In the genomic region with DNA sequence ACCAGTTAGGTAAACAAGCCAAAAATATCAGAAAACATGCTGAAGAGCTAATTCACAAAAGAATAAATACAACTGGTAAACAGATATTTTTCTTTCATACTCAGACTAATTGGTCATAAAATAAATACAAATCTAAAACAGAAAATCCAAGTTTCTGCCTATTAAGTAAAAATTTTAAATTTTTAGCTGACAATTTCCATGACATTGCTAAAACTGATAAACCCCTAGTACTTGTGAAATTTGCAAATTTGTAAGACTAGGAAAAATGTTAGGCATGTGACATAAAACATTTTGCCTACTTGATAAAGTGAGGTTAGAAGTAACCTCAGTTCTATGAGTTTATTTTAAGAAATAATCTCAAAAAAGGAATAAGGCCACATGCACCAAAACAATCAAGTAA, we compare ENCODE assay signal across 40 cellular contexts.
"Had no signal": no experiment of that assay in that cellular context is flagged by ENCODE, and none has a peak within 500 bp of the region (broad histone marks: within the 10 kb centered on the region; RNA-seq: fewer than 3 reads in every experiment).

No MANE protein-coding gene starts in this region.

- H3K4me1 ChIP-seq: adrenal gland, ascending aorta, body of pancreas, breast epithelium had no signal

- ATAC-seq: activated naive CD4-positive, alpha-beta T cell treated with anti-CD3 and anti-CD28 coated beads, Interleukin-2, amount 50 U/mL, for 72 hours; activated naive CD8-positive, alpha-beta T cell treated with anti-CD3 and anti-CD28 coated beads, Interleukin-2, amount 50 U/mL, for 24 hours; activated T-cell treated with anti-CD3 and anti-CD28 coated beads, Interleukin-2, amount 50 U/mL, for 4 hours; activated T-cell treated with anti-CD3 and anti-CD28 coated beads, Interleukin-2, amount 50 U/mL, for 72 hours; activated T-helper 17 cell treated with anti-CD3 and anti-CD28 coated beads, Interleukin-2, amount 50 U/mL, for 72 hours; body of pancreas had no signal

- H3K27ac Mint-ChIP-seq: activated naive CD4-positive, alpha-beta T cell treated with anti-CD3 and anti-CD28 coated beads for 36 hours; activated naive CD4-positive, alpha-beta T cell treated with anti-CD3 and anti-CD28 coated beads, Interleukin-2, amount 10 ng/mL, durations not matched to agents 7 days and 5 days; activated naive CD4-positive, alpha-beta T cell treated with anti-CD3 and anti-CD28 coated beads, Interleukin-2, amount 50 U/mL, for 24 hours; activated naive CD4-positive, alpha-beta T cell treated with anti-CD3 and anti-CD28 coated beads, Interleukin-2, amount 50 U/mL, for 72 hours; activated naive CD8-positive, alpha-beta T cell; activated naive CD8-positive, alpha-beta T cell treated with anti-CD3 and anti-CD28 coated beads for 36 hours; activated naive CD8-positive, alpha-beta T cell treated with anti-CD3 and anti-CD28 coated beads, Interleukin-2, amount 10 ng/mL, durations not matched to agents 7 days and 5 days; activated naive CD8-positive, alpha-beta T cell treated with anti-CD3 and anti-CD28 coated beads, Interleukin-2, amount 50 U/mL, for 24 hours; activated T-cell treated with anti-CD3 and anti-CD28 coated beads, Interleukin-2, amount 50 U/mL, for 24 hours; activated T-cell treated with anti-CD3 and anti-CD28 coated beads, Interleukin-2, amount 50 U/mL, for 72 hours; activated T-helper 1 cell treated with anti-CD3 and anti-CD28 coated beads, Interleukin-12 subunit alpha, Interleukin-12 subunit beta, Interleukin-2, Interleukin-4 antibody, amounts not matched to agents 30 ng/mL and 10 ng/mL and 1 ng/mL, durations not matched to agents 14 hours and 24 hours and 36 hours; activated T-helper 17 cell treated with anti-CD3 and anti-CD28 coated beads, Interleukin-2, amount 50 U/mL, for 72 hours; activated T-helper 2 cell treated with anti-CD3 and anti-CD28 coated beads, Interferon-gamma antibody, Interleukin-2, Interleukin-4, amounts not matched to agents 10 μg/mL and 5 μg/mL and 100 μg/mL, durations not matched to agents 14 hours and 24 hours and 36 hours; brain had no signal

- DNase-seq: activated effector memory CD4-positive, alpha-beta T cell treated with anti-CD3 and anti-CD28 coated beads, Interleukin-2, amount 50 U/mL, for 16 hours; activated effector memory CD4-positive, alpha-beta T cell treated with Interleukin-2 at 50 U/mL for 16 hours; activated gamma-delta T cell; activated gamma-delta T cell treated with Interleukin-2 at 50 U/mL for 16 hours; activated naive CD4-positive, alpha-beta T cell; activated naive CD4-positive, alpha-beta T cell treated with anti-CD3 and anti-CD28 coated beads for 36 hours; activated naive CD4-positive, alpha-beta T cell treated with anti-CD3 and anti-CD28 coated beads, Interleukin-2, amount 10 ng/mL, durations not matched to agents 7 days and 5 days; activated naive CD4-positive, alpha-beta T cell treated with anti-CD3 and anti-CD28 coated beads, Interleukin-2, amount 50 U/mL, for 16 hours; activated naive CD4-positive, alpha-beta T cell treated with Interleukin-2 at 50 U/mL for 16 hours; activated naive CD8-positive, alpha-beta T cell treated with anti-CD3 and anti-CD28 coated beads for 36 hours; activated naive CD8-positive, alpha-beta T cell treated with anti-CD3 and anti-CD28 coated beads, Interleukin-2, amount 10 ng/mL, durations not matched to agents 7 days and 5 days; activated naive CD8-positive, alpha-beta T cell treated with anti-CD3 and anti-CD28 coated beads, Interleukin-2, amount 50 U/mL, for 24 hours; activated T-cell treated with anti-CD3 and anti-CD28 coated beads, Interleukin-2, amount 50 U/mL, for 1 hour; activated T-cell treated with anti-CD3 and anti-CD28 coated beads, Interleukin-2, amount 50 U/mL, for 24 hours; activated T-cell treated with anti-CD3 and anti-CD28 coated beads, Interleukin-2, amount 50 U/mL, for 4 hours; activated T-cell treated with anti-CD3 and anti-CD28 coated beads, Interleukin-2, amount 50 U/mL, for 48 hours; activated T-cell treated with anti-CD3 and anti-CD28 coated beads, Interleukin-2, amount 50 U/mL, for 72 hours; adrenal gland; amniotic stem cell; amygdala; anterior cingulate cortex; aorta; body of pancreas; brain microvascular endothelial cell; caudate nucleus; central memory CD4-positive, alpha-beta T cell; cerebellar nuclear complex had no signal

- H3K27ac ChIP-seq: adrenal gland, ascending aorta, body of pancreas, brain microvascular endothelial cell, breast epithelium, cardiac muscle cell had no signal

- H3K27me3 ChIP-seq: adrenal gland, ascending aorta, body of pancreas, brain microvascular endothelial cell, breast epithelium, cardiac muscle cell had no signal

- FAIRE-seq: astrocyte, bronchial epithelial cell had no signal

- H3K9me3 Mint-ChIP-seq: activated naive CD4-positive, alpha-beta T cell treated with anti-CD3 and anti-CD28 coated beads for 36 hours; activated naive CD4-positive, alpha-beta T cell treated with anti-CD3 and anti-CD28 coated beads, Interleukin-2, amount 10 ng/mL, durations not matched to agents 7 days and 5 days; activated naive CD4-positive, alpha-beta T cell treated with anti-CD3 and anti-CD28 coated beads, Interleukin-2, amount 50 U/mL, for 24 hours; activated naive CD4-positive, alpha-beta T cell treated with anti-CD3 and anti-CD28 coated beads, Interleukin-2, amount 50 U/mL, for 72 hours; activated naive CD8-positive, alpha-beta T cell treated with anti-CD3 and anti-CD28 coated beads for 36 hours; activated naive CD8-positive, alpha-beta T cell treated with anti-CD3 and anti-CD28 coated beads, Interleukin-2, amount 10 ng/mL, durations not matched to agents 7 days and 5 days; activated naive CD8-positive, alpha-beta T cell treated with anti-CD3 and anti-CD28 coated beads, Interleukin-2, amount 50 U/mL, for 24 hours; activated T-cell treated with anti-CD3 and anti-CD28 coated beads, Interleukin-2, amount 50 U/mL, for 24 hours; activated T-cell treated with anti-CD3 and anti-CD28 coated beads, Interleukin-2, amount 50 U/mL, for 4 hours; activated T-cell treated with anti-CD3 and anti-CD28 coated beads, Interleukin-2, amount 50 U/mL, for 72 hours; activated T-helper 1 cell treated with anti-CD3 and anti-CD28 coated beads, Interleukin-12 subunit alpha, Interleukin-12 subunit beta, Interleukin-2, Interleukin-4 antibody, amounts not matched to agents 30 ng/mL and 10 ng/mL and 1 ng/mL, durations not matched to agents 14 hours and 24 hours and 36 hours; activated T-helper 17 cell treated with anti-CD3 and anti-CD28 coated beads, Interleukin-2, amount 50 U/mL, for 72 hours; activated T-helper 2 cell treated with anti-CD3 and anti-CD28 coated beads, Interferon-gamma antibody, Interleukin-2, Interleukin-4, amounts not matched to agents 10 μg/mL and 5 μg/mL and 100 μg/mL, durations not matched to agents 14 hours and 24 hours and 36 hours; brain; central memory CD8-positive, alpha-beta T cell had no signal

- H3K27me3 Mint-ChIP-seq: activated naive CD8-positive, alpha-beta T cell treated with anti-CD3 and anti-CD28 coated beads for 36 hours; brain had no signal

- H3K4me1 Mint-ChIP-seq: activated naive CD4-positive, alpha-beta T cell treated with anti-CD3 and anti-CD28 coated beads, Interleukin-2, amount 10 ng/mL, durations not matched to agents 7 days and 5 days; activated naive CD4-positive, alpha-beta T cell treated with anti-CD3 and anti-CD28 coated beads, Interleukin-2, amount 50 U/mL, for 24 hours; activated naive CD8-positive, alpha-beta T cell treated with anti-CD3 and anti-CD28 coated beads for 36 hours; activated naive CD8-positive, alpha-beta T cell treated with anti-CD3 and anti-CD28 coated beads, Interleukin-2, amount 10 ng/mL, durations not matched to agents 7 days and 5 days; activated T-helper 17 cell treated with anti-CD3 and anti-CD28 coated beads, Interleukin-2, amount 50 U/mL, for 72 hours; brain; central memory CD8-positive, alpha-beta T cell had no signal

- H3K9me3 ChIP-seq: adrenal gland, ascending aorta, body of pancreas, breast epithelium had no signal

- H3K4me3 Mint-ChIP-seq: activated naive CD4-positive, alpha-beta T cell treated with anti-CD3 and anti-CD28 coated beads for 36 hours; activated naive CD4-positive, alpha-beta T cell treated with anti-CD3 and anti-CD28 coated beads, Interleukin-2, amount 10 ng/mL, durations not matched to agents 7 days and 5 days; activated naive CD4-positive, alpha-beta T cell treated with anti-CD3 and anti-CD28 coated beads, Interleukin-2, amount 50 U/mL, for 24 hours; activated naive CD8-positive, alpha-beta T cell; activated naive CD8-positive, alpha-beta T cell treated with anti-CD3 and anti-CD28 coated beads for 36 hours; activated naive CD8-positive, alpha-beta T cell treated with anti-CD3 and anti-CD28 coated beads, Interleukin-2, amount 10 ng/mL, durations not matched to agents 7 days and 5 days; activated naive CD8-positive, alpha-beta T cell treated with anti-CD3 and anti-CD28 coated beads, Interleukin-2, amount 50 U/mL, for 24 hours; activated T-cell treated with anti-CD3 and anti-CD28 coated beads, Interleukin-2, amount 50 U/mL, for 24 hours; activated T-cell treated with anti-CD3 and anti-CD28 coated beads, Interleukin-2, amount 50 U/mL, for 4 hours; activated T-cell treated with anti-CD3 and anti-CD28 coated beads, Interleukin-2, amount 50 U/mL, for 72 hours; activated T-helper 1 cell treated with anti-CD3 and anti-CD28 coated beads, Interleukin-12 subunit alpha, Interleukin-12 subunit beta, Interleukin-2, Interleukin-4 antibody, amounts not matched to agents 30 ng/mL and 10 ng/mL and 1 ng/mL, durations not matched to agents 14 hours and 24 hours and 36 hours; activated T-helper 17 cell treated with anti-CD3 and anti-CD28 coated beads, Interleukin-2, amount 50 U/mL, for 72 hours; brain; central memory CD8-positive, alpha-beta T cell had no signal

- H3K4me3 ChIP-seq: adrenal gland, ascending aorta, body of pancreas, breast epithelium, cardiac muscle cell had no signal

- H3K36me3 Mint-ChIP-seq: activated naive CD4-positive, alpha-beta T cell treated with anti-CD3 and anti-CD28 coated beads, Interleukin-2, amount 10 ng/mL, durations not matched to agents 7 days and 5 days; activated naive CD4-positive, alpha-beta T cell treated with anti-CD3 and anti-CD28 coated beads, Interleukin-2, amount 50 U/mL, for 24 hours; activated naive CD4-positive, alpha-beta T cell treated with anti-CD3 and anti-CD28 coated beads, Interleukin-2, amount 50 U/mL, for 72 hours; activated naive CD8-positive, alpha-beta T cell; activated naive CD8-positive, alpha-beta T cell treated with anti-CD3 and anti-CD28 coated beads for 36 hours; activated naive CD8-positive, alpha-beta T cell treated with anti-CD3 and anti-CD28 coated beads, Interleukin-2, amount 10 ng/mL, durations not matched to agents 7 days and 5 days; brain had no signal

- H3K36me3 ChIP-seq: adrenal gland, ascending aorta, brain microvascular endothelial cell, breast epithelium, cardiac muscle cell had no signal
